ENCODE assay signal across 18 cellular contexts in genomic region chr1:216388558-216388957, GRCh38. TPM values are rescaled to one million over a fixed set of nuclear protein-coding genes. Genes with fewer than 3 reads are reported as not detected.
"Had no signal": no experiment of that assay in that cellular context is flagged by ENCODE, and none has a peak within 500 bp of the region (broad histone marks: within the 10 kb centered on the region; RNA-seq: fewer than 3 reads in every experiment).

No MANE protein-coding gene starts in this region.

- H3K27ac ChIP-seq: adrenal gland, prostate gland, transverse colon, uterus had no signal

- H3K27me3 ChIP-seq: adrenal gland, transverse colon, uterus had no signal

- H3K9me3 ChIP-seq: adrenal gland, prostate gland, transverse colon, uterus had no signal

- H3K4me3 ChIP-seq: adrenal gland, prostate gland, transverse colon, uterus had no signal

- H3K4me1 ChIP-seq: adrenal gland, prostate gland, transverse colon, uterus had no signal

- H3K36me3 ChIP-seq: adrenal gland, prostate gland, transverse colon, uterus had no signal

- DNase-seq: activated CD4-positive, alpha-beta T cell treated with anti-CD3 and anti-CD28 coated beads, Interleukin-2, amount 50 U/mL, for 4 hours; activated CD4-positive, CD25-positive, alpha-beta regulatory T cell treated with anti-CD3 and anti-CD28 coated beads, Interleukin-2, amount 50 U/mL, for 72 hours; activated gamma-delta T cell; adrenal gland; cerebellar nuclear complex; effector memory CD4-positive, alpha-beta T cell; mesenchymal stem cell; naive thymus-derived CD8-positive, alpha-beta T cell; right cardiac atrium; stimulated activated CD4-positive, alpha-beta T cell treated with anti-CD3 and anti-CD28 coated beads, Interleukin-2, amount 100 ng/mL, for 24 hours; stimulated activated naive CD8-positive, alpha-beta T cell treated with anti-CD3 and anti-CD28 coated beads, Interleukin-15, Interleukin-2, amounts not matched to agents 100 U/mL and 50 U/mL, for 24 hours; transverse colon; uterus had no signal

- ATAC-seq: naive thymus-derived CD8-positive, alpha-beta T cell; right cardiac atrium; stimulated activated naive CD8-positive, alpha-beta T cell treated with anti-CD3 and anti-CD28 coated beads, Interleukin-15, Interleukin-2, amounts not matched to agents 100 U/mL and 50 U/mL, for 24 hours had no signal

RNA-seq across cellular contexts. Expression of gene USH2A, which starts 34.7 kb away (rescaled TPM):
- total RNA-seq: activated CD8-positive, alpha-beta memory T cell treated with anti-CD3 and anti-CD28 coated beads for 36 hours; bronchial epithelial cell; glomerular endothelial cell; naive thymus-derived CD8-positive, alpha-beta T cell; omental fat pad had no signal
